1 cellular context compared by ENCODE assay signal in genomic region chr10:68900427-68901105, GRCh38.
TF ChIP-seq lines count a peak whose summit lies in the region.

No MANE protein-coding gene starts in this region.

TF ChIP-seq in HepG2, 621 proteins besides CTCF, POLR2A, EP300 and RAD21 (continued from another document and continues in another):
- TF ChIP-seq ZSCAN5A (CRISPR knock-in tag; IDR thresholded peaks at IDR 0.05; ENCODE audit: borderline replicate concordance) (peak; percentile 36; the same call in 1 of the 2 replicates), ZHX1 (CRISPR knock-in tag; IDR thresholded peaks at IDR 0.05; ENCODE audit: low read depth) (no peak; the same call in 1 of the 2 replicates), HOXA5 (CRISPR knock-in tag; IDR thresholded peaks at IDR 0.05) (peak; percentile 92), SRSF9 (IDR thresholded peaks at IDR 0.05; ENCODE audit: borderline replicate concordance, insufficient read depth, low read depth, low read length, poor library complexity, severe bottlenecking) (no peak), TBX2 (CRISPR knock-in tag; IDR thresholded peaks at IDR 0.05; ENCODE audit: borderline replicate concordance) (peak; percentile 67), ZNF570 (CRISPR knock-in tag; IDR thresholded peaks at IDR 0.05; ENCODE audit: borderline replicate concordance) (0 out of 2 replicates have a peak, but pooled peaks have one; percentile 61), IKZF5 (CRISPR knock-in tag; IDR thresholded peaks at IDR 0.05) (peak; percentile 84; the same call in 1 of the 2 replicates), FOXA1 (IDR thresholded peaks at IDR 0.05) (no peak), FOXA1 (CRISPR knock-in tag; IDR thresholded peaks at IDR 0.05) (no peak), STAG1 (CRISPR knock-in tag; IDR thresholded peaks at IDR 0.05) (no peak), ZNF124 (CRISPR knock-in tag; IDR thresholded peaks at IDR 0.05) (no peak; the same call in none of the 2 replicates), ZFP82 (CRISPR knock-in tag; IDR thresholded peaks at IDR 0.05; ENCODE audit: borderline replicate concordance) (peak; percentile 28; the same call in 1 of the 2 replicates), MAX (IDR thresholded peaks at IDR 0.05) (peak; percentile 93), ZNF432 (CRISPR knock-in tag; IDR thresholded peaks at IDR 0.05; ENCODE audit: borderline replicate concordance) (no peak), ZBTB39 (CRISPR knock-in tag; IDR thresholded peaks at IDR 0.05) (0 out of 2 replicates have a peak, but pooled peaks have one; percentile 55), ZNF281 (CRISPR knock-in tag; IDR thresholded peaks at IDR 0.05; ENCODE audit: borderline replicate concordance) (peak; percentile 98), ZNF230 (CRISPR knock-in tag; IDR thresholded peaks at IDR 0.05) (peak; percentile 79), ZNF3 (CRISPR knock-in tag; IDR thresholded peaks at IDR 0.05) (0 out of 2 replicates have a peak, but pooled peaks have one; percentile 70), ZSCAN9 (CRISPR knock-in tag; IDR thresholded peaks at IDR 0.05; ENCODE audit: borderline replicate concordance) (peak; percentile 71), KDM3A (CRISPR knock-in tag; IDR thresholded peaks at IDR 0.05; ENCODE audit: low read depth) (peak; percentile 63; the same call in 1 of the 2 replicates), ZFYVE20 (CRISPR knock-in tag; IDR thresholded peaks at IDR 0.05; ENCODE audit: borderline replicate concordance, low read depth) (no peak), EZH2 (conservative IDR thresholded peaks at IDR 0.05; ENCODE audit: low read depth, low read length) (no peak), GPBP1L1 (CRISPR knock-in tag; IDR thresholded peaks at IDR 0.05) (no peak), ZNF20 (CRISPR knock-in tag; IDR thresholded peaks at IDR 0.05) (no peak), SP2 (CRISPR knock-in tag; IDR thresholded peaks at IDR 0.05) (no peak), KAT7 (CRISPR knock-in tag; IDR thresholded peaks at IDR 0.05; ENCODE audit: borderline replicate concordance) (no peak), TOPORS (CRISPR knock-in tag; IDR thresholded peaks at IDR 0.05) (no peak), GTF3A (CRISPR knock-in tag; conservative IDR thresholded peaks at IDR 0.05) (peak; percentile 75; the same call in 1 of the 2 replicates), RERE (CRISPR knock-in tag; IDR thresholded peaks at IDR 0.05; ENCODE audit: low read depth) (0 out of 2 replicates have a peak, but pooled peaks have one; percentile 44), NCOA1 (CRISPR knock-in tag; IDR thresholded peaks at IDR 0.05) (no peak; the same call in 1 of the 2 replicates), HBP1 (CRISPR knock-in tag; IDR thresholded peaks at IDR 0.05; ENCODE audit: low read depth) (peak; percentile 68; the same call in 1 of the 2 replicates), ATF6 (CRISPR knock-in tag; conservative IDR thresholded peaks at IDR 0.05) (no peak)
